In genomic region chr13:29422015-29422414, GRCh38 we compare ENCODE assay signal across 28 cellular contexts.
"Had no signal": no experiment of that assay in that cellular context is flagged by ENCODE, and none has a peak within 500 bp of the region (broad histone marks: within the 10 kb centered on the region; RNA-seq: fewer than 3 reads in every experiment).

No MANE protein-coding gene starts in this region.

- H3K9me3 ChIP-seq: stomach, suprapubic skin, testis, thoracic aorta, thyroid gland, tibial artery, tibial nerve, transverse colon, upper lobe of left lung, upper lobe of right lung, uterus, vagina had no signal

- H3K27ac ChIP-seq: stomach, suprapubic skin, testis, thoracic aorta, thyroid gland, tibial artery, tibial nerve, transverse colon, upper lobe of left lung, upper lobe of right lung, uterus, vagina had no signal

- ATAC-seq: stimulated activated effector memory CD8-positive, alpha-beta T cell treated with anti-CD3 and anti-CD28 coated beads, Interleukin-12 subunit alpha, Interleukin-12 subunit beta, amount 100 ng/mL, for 72 hours; stimulated activated memory B cell treated with anti-CD40 and anti-IgM and Interleukin-4, amounts not matched to agents 10 μg/mL and 1 μg/mL and 100 μg/mL, for 72 hours; stimulated activated naive B cell treated with anti-CD40 and anti-IgM and Interleukin-4, amounts not matched to agents 10 μg/mL and 1 μg/mL and 100 μg/mL, for 72 hours; stimulated activated naive CD8-positive, alpha-beta T cell treated with anti-CD3 and anti-CD28 coated beads, Interleukin-15, amount 100 ng/mL, for 72 hours; stimulated activated naive CD8-positive, alpha-beta T cell treated with anti-CD3 and anti-CD28 coated beads, Interleukin-15, Interleukin-2, amounts not matched to agents 100 U/mL and 50 U/mL, for 24 hours; upper lobe of right lung had no signal

- H3K4me1 ChIP-seq: stomach, suprapubic skin, testis, thyroid gland, tibial artery, tibial nerve, transverse colon, upper lobe of left lung, upper lobe of right lung, uterus, vagina had no signal

- H3K4me1 Mint-ChIP-seq: stimulated activated effector memory CD8-positive, alpha-beta T cell treated with anti-CD3 and anti-CD28 coated beads, Interleukin-12 subunit alpha, Interleukin-12 subunit beta, amount 100 ng/mL, for 72 hours; stimulated activated memory B cell treated with anti-CD40 and anti-IgM and Interleukin-4, amounts not matched to agents 10 μg/mL and 1 μg/mL and 100 μg/mL, for 72 hours; stimulated activated naive CD8-positive, alpha-beta T cell treated with anti-CD3 and anti-CD28 coated beads, Interleukin-15, amount 100 ng/mL, for 72 hours had no signal

- H3K4me3 Mint-ChIP-seq: stimulated activated effector memory CD8-positive, alpha-beta T cell treated with anti-CD3 and anti-CD28 coated beads, Interleukin-12 subunit alpha, Interleukin-12 subunit beta, amount 100 ng/mL, for 72 hours; stimulated activated memory B cell treated with anti-CD40 and anti-IgM and Interleukin-4, amounts not matched to agents 10 μg/mL and 1 μg/mL and 100 μg/mL, for 72 hours; stimulated activated naive B cell treated with anti-CD40 and anti-IgM and Interleukin-4, amounts not matched to agents 10 μg/mL and 1 μg/mL and 100 μg/mL, for 72 hours; stimulated activated naive CD8-positive, alpha-beta T cell treated with anti-CD3 and anti-CD28 coated beads, Interleukin-15, amount 100 ng/mL, for 72 hours; stimulated activated naive CD8-positive, alpha-beta T cell treated with anti-CD3 and anti-CD28 coated beads, Interleukin-15, Interleukin-2, amounts not matched to agents 100 ng/mL and 50 ng/mL, for 24 hours; type B pancreatic cell had no signal

- H3K36me3 ChIP-seq: stomach, suprapubic skin, thoracic aorta, thyroid gland, tibial artery, tibial nerve, transverse colon, upper lobe of left lung, upper lobe of right lung, uterus, vagina had no signal

- H3K27me3 ChIP-seq: testis, thyroid gland, upper lobe of left lung, uterus, vagina had no signal

- H3K27ac Mint-ChIP-seq: stimulated activated effector memory CD8-positive, alpha-beta T cell treated with anti-CD3 and anti-CD28 coated beads, Interleukin-12 subunit alpha, Interleukin-12 subunit beta, amount 100 ng/mL, for 72 hours; stimulated activated memory B cell treated with anti-CD40 and anti-IgM and Interleukin-4, amounts not matched to agents 10 μg/mL and 1 μg/mL and 100 μg/mL, for 72 hours; stimulated activated naive B cell treated with anti-CD40 and anti-IgM and Interleukin-4, amounts not matched to agents 10 μg/mL and 1 μg/mL and 100 μg/mL, for 72 hours; stimulated activated naive CD8-positive, alpha-beta T cell treated with anti-CD3 and anti-CD28 coated beads, Interleukin-15, amount 100 ng/mL, for 72 hours; stimulated activated naive CD8-positive, alpha-beta T cell treated with anti-CD3 and anti-CD28 coated beads, Interleukin-15, Interleukin-2, amounts not matched to agents 100 ng/mL and 50 ng/mL, for 24 hours; type B pancreatic cell had no signal

- H3K36me3 Mint-ChIP-seq: stimulated activated effector memory CD8-positive, alpha-beta T cell treated with anti-CD3 and anti-CD28 coated beads, Interleukin-12 subunit alpha, Interleukin-12 subunit beta, amount 100 ng/mL, for 72 hours; stimulated activated memory B cell treated with anti-CD40 and anti-IgM and Interleukin-4, amounts not matched to agents 10 μg/mL and 1 μg/mL and 100 μg/mL, for 72 hours; stimulated activated naive B cell treated with anti-CD40 and anti-IgM and Interleukin-4, amounts not matched to agents 10 μg/mL and 1 μg/mL and 100 μg/mL, for 72 hours; type B pancreatic cell had no signal

- DNase-seq: stimulated activated CD4-positive, alpha-beta T cell treated with anti-CD3 and anti-CD28 coated beads, Interleukin-2, amount 100 ng/mL, for 48 hours; stimulated activated CD4-positive, alpha-beta T cell treated with anti-CD3 and anti-CD28 coated beads, Interleukin-4, amount 100 ng/mL, for 1 hour; stimulated activated CD4-positive, alpha-beta T cell treated with anti-CD3 and anti-CD28 coated beads, Interleukin-4, amount 100 ng/mL, for 24 hours; stimulated activated CD4-positive, alpha-beta T cell treated with anti-CD3 and anti-CD28 coated beads, Interleukin-4, amount 100 ng/mL, for 4 hours; stimulated activated CD8-positive, alpha-beta memory T cell treated with anti-CD3 and anti-CD28 coated beads, Interleukin-4, amount 100 ng/mL, for 48 hours; stimulated activated naive B cell treated with anti-CD40 and anti-IgM and Interleukin-4, amounts not matched to agents 10 μg/mL and 1 μg/mL and 100 μg/mL, for 72 hours; stimulated activated naive CD4-positive, alpha-beta T cell; stimulated activated naive CD4-positive, alpha-beta T cell treated with Interleukin-2 at 50 U/mL for 16 hours; stimulated activated naive CD8-positive, alpha-beta T cell treated with anti-CD3 and anti-CD28 coated beads, Interleukin-15, amount 100 ng/mL, for 72 hours; stimulated activated naive CD8-positive, alpha-beta T cell treated with anti-CD3 and anti-CD28 coated beads, Interleukin-15, Interleukin-2, amounts not matched to agents 100 U/mL and 50 U/mL, for 24 hours; stomach; substantia nigra; testis; thyroid gland; tibial artery; transverse colon; trophoblast cell; upper lobe of left lung; upper lobe of right lung; uterus had no signal

- H3K4me3 ChIP-seq: stomach, suprapubic skin, testis, thoracic aorta, thyroid gland, tibial artery, tibial nerve, transverse colon, upper lobe of left lung, upper lobe of right lung, uterus, vagina had no signal

- H3K9me3 Mint-ChIP-seq: stimulated activated effector memory CD8-positive, alpha-beta T cell treated with anti-CD3 and anti-CD28 coated beads, Interleukin-12 subunit alpha, Interleukin-12 subunit beta, amount 100 ng/mL, for 72 hours; stimulated activated memory B cell treated with anti-CD40 and anti-IgM and Interleukin-4, amounts not matched to agents 10 μg/mL and 1 μg/mL and 100 μg/mL, for 72 hours; stimulated activated naive B cell treated with anti-CD40 and anti-IgM and Interleukin-4, amounts not matched to agents 10 μg/mL and 1 μg/mL and 100 μg/mL, for 72 hours; stimulated activated naive CD8-positive, alpha-beta T cell treated with anti-CD3 and anti-CD28 coated beads, Interleukin-15, amount 100 ng/mL, for 72 hours; type B pancreatic cell had no signal
